Comparison of ENCODE assay signal across 16 cellular contexts in the genomic region with DNA sequence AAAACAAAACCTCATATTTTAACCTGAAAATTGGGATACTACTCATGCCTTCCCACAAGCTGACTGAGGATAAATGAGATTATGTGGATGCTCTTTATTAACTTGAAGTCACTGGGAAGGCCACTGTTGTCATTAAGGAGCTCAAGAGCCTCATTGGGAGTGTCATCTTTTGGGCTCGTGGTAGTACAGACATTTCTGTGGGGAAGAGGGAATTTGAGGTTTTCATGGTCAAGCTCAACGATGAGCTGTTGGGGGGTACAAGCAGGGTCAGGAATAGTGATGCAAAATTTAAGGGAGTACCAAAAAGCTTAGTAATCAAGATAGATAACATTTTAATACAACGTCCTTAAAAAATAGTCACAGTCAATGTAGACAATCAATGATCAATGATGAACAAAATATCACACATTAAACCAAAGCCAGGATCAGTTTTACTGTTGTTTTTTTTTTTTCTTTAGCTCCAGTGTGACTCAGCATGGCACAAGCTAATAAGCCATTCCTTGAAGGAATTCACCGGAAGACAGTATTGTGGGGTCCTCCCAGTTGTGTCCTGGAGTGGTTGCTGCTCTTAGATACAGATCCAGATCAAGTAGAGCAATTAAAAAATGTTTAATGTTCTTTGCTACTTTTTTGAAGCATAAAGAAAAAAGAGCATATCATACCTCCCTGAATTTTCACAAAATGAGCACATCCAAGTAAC.
"Had no signal": no experiment of that assay in that cellular context is flagged by ENCODE, and none has a peak within 500 bp of the region (broad histone marks: within the 10 kb centered on the region; RNA-seq: fewer than 3 reads in every experiment).

No MANE protein-coding gene starts in this region.

- H3K27me3 ChIP-seq: breast epithelium, pancreas had no signal

- FAIRE-seq: pancreas had no signal

- DNase-seq: activated CD4-positive, alpha-beta memory T cell treated with anti-CD3 and anti-CD28 coated beads, Interleukin-2, amount 10 ng/mL, durations not matched to agents 7 days and 5 days; activated CD4-positive, alpha-beta T cell treated with anti-CD3 and anti-CD28 coated beads for 36 hours; activated CD8-positive, alpha-beta memory T cell treated with anti-CD3 and anti-CD28 coated beads, Interleukin-2, amount 10 ng/mL, durations not matched to agents 7 days and 5 days; activated naive CD4-positive, alpha-beta T cell treated with Interleukin-2 at 50 U/mL for 16 hours; cerebellar nuclear complex; effector memory CD4-positive, alpha-beta T cell; esophagus squamous epithelium; mucosa of descending colon; naive thymus-derived CD8-positive, alpha-beta T cell; pancreas; stimulated activated naive B cell treated with anti-CD40 and anti-IgM and Interleukin-4, amounts not matched to agents 10 μg/mL and 1 μg/mL and 100 μg/mL, for 72 hours; T-helper 17 cell had no signal

- H3K27ac ChIP-seq: breast epithelium, esophagus squamous epithelium, pancreas, thoracic aorta had no signal

- H3K36me3 ChIP-seq: breast epithelium, esophagus squamous epithelium, pancreas, thoracic aorta had no signal

- H3K4me3 ChIP-seq: breast epithelium, esophagus squamous epithelium, mucosa of descending colon, pancreas, thoracic aorta had no signal

- ATAC-seq: activated CD4-positive, alpha-beta T cell treated with anti-CD3 and anti-CD28 coated beads for 36 hours; activated CD8-positive, alpha-beta memory T cell treated with anti-CD3 and anti-CD28 coated beads, Interleukin-2, amount 10 ng/mL, durations not matched to agents 7 days and 5 days; activated T-helper 17 cell treated with anti-CD3 and anti-CD28 coated beads, Interleukin-2, amount 50 U/mL, for 72 hours; mucosa of descending colon; naive thymus-derived CD8-positive, alpha-beta T cell; pancreas; sciatic nerve; stimulated activated naive B cell treated with anti-CD40 and anti-IgM and Interleukin-4, amounts not matched to agents 10 μg/mL and 1 μg/mL and 100 μg/mL, for 72 hours; T-helper 17 cell had no signal

- H3K4me1 ChIP-seq: breast epithelium, esophagus squamous epithelium, pancreas had no signal

- H3K9me3 ChIP-seq: breast epithelium, mucosa of descending colon, pancreas, thoracic aorta had no signal
